ENCODE assay signal across 1 cellular context in genomic region chr19:7788178-7788932, GRCh38.
A peak's percentile ranks its signal among the peaks of the same experiment; 100 is the strongest.
TF ChIP-seq lines count a peak whose summit lies in the region.

No MANE protein-coding gene starts in this region.

TF ChIP-seq in H1, 55 proteins besides CTCF, POLR2A, EP300 and RAD21:
- TF ChIP-seq BACH1 (IDR thresholded peaks at IDR 0.05; ENCODE audit: low read length): no peak
- no peak for TF ChIP-seq ATF3 (IDR thresholded peaks at IDR 0.05; ENCODE audit: insufficient read depth, low read depth, low read length)
- peak; percentile 72 for TF ChIP-seq SUZ12 (IDR thresholded peaks at IDR 0.05; ENCODE audit: low read length)
- no peak for TF ChIP-seq RFX5 (IDR thresholded peaks at IDR 0.05; ENCODE audit: borderline replicate concordance, low read depth, low read length)
- no peak for TF ChIP-seq NANOG (IDR thresholded peaks at IDR 0.05; ENCODE audit: insufficient read depth, low read depth, low read length, poor library complexity, severe bottlenecking)
- no peak for TF ChIP-seq GTF2F1 (IDR thresholded peaks at IDR 0.05; ENCODE audit: borderline replicate concordance, low read depth, low read length)
- no peak for TF ChIP-seq ASH2L (IDR thresholded peaks at IDR 0.05; ENCODE audit: low read length)
- TF ChIP-seq KDM4A (IDR thresholded peaks at IDR 0.05; ENCODE audit: low read depth, low read length, severe bottlenecking): peak; percentile 21
- TF ChIP-seq EZH2 (IDR thresholded peaks at IDR 0.05; ENCODE audit: low read depth, low read length, severe bottlenecking): peak; percentile 76
- TF ChIP-seq KDM1A (IDR thresholded peaks at IDR 0.05; ENCODE audit: borderline replicate concordance, low read length): no peak
